In the genomic region with DNA sequence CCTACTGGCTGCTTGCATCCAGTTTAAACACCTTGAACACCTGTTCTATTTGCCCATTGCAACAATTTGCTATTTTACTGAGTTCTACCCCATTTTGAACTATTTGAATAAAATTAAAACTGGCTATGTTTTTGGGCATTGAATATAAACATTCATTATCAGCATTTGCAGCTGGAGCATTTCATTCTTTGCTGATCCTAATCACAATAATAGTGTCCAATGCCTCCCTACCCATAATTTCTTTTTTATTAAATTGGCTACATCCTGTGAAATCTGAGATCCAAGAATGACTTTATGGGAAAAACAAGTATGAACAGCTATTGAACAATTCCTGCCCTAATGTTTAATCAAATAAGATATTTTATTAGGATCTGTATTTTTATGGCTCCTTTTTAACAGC, we compare ENCODE assay signal across 25 cellular contexts.
"Had no signal": no experiment of that assay in that cellular context is flagged by ENCODE, and none has a peak within 500 bp of the region (broad histone marks: within the 10 kb centered on the region; RNA-seq: fewer than 3 reads in every experiment).

No MANE protein-coding gene starts in this region.

- H3K27ac ChIP-seq: colonic mucosa, esophagus muscularis mucosa, foreskin keratinocyte, gastroesophageal sphincter, heart left ventricle, hepatocyte, neutrophil, pancreas, right lobe of liver, suprapubic skin had no signal

- H3K4me1 ChIP-seq: colonic mucosa, esophagus muscularis mucosa, foreskin keratinocyte, gastroesophageal sphincter, heart left ventricle, pancreas, right lobe of liver, suprapubic skin had no signal

- H3K36me3 Mint-ChIP-seq: memory B cell; natural killer cell treated with Interleukin-12 subunit alpha and Interleukin-12 subunit beta and Interleukin-15 and Interleukin-18, amount 100 ng/mL, for 72 hours; stimulated activated naive B cell treated with anti-CD40 and anti-IgM and Interleukin-4, amounts not matched to agents 10 μg/mL and 1 μg/mL and 100 μg/mL, for 72 hours had no signal

- H3K9me3 Mint-ChIP-seq: dendritic cell treated with granulocyte-macrophage colony-stimulating factor and Interleukin-4, amounts not matched to agents 40 ng/mL and 50 ng/mL, for 4 days; endodermal cell; memory B cell; neural crest cell; stimulated activated naive B cell treated with anti-CD40 and anti-IgM and Interleukin-4, amounts not matched to agents 10 μg/mL and 1 μg/mL and 100 μg/mL, for 72 hours; stimulated activated naive CD8-positive, alpha-beta T cell treated with anti-CD3 and anti-CD28 coated beads, Interleukin-15, Interleukin-2, amounts not matched to agents 100 ng/mL and 50 ng/mL, for 24 hours had no signal

- H3K4me3 Mint-ChIP-seq: dendritic cell treated with granulocyte-macrophage colony-stimulating factor and Interleukin-4, amounts not matched to agents 40 ng/mL and 50 ng/mL, for 4 days; endodermal cell; memory B cell; natural killer cell treated with Interleukin-12 subunit alpha and Interleukin-12 subunit beta and Interleukin-15 and Interleukin-18, amount 100 ng/mL, for 72 hours; neural crest cell; stimulated activated naive B cell treated with anti-CD40 and anti-IgM and Interleukin-4, amounts not matched to agents 10 μg/mL and 1 μg/mL and 100 μg/mL, for 72 hours; stimulated activated naive CD8-positive, alpha-beta T cell treated with anti-CD3 and anti-CD28 coated beads, Interleukin-15, Interleukin-2, amounts not matched to agents 100 ng/mL and 50 ng/mL, for 24 hours had no signal

- H3K27me3 ChIP-seq: colonic mucosa, esophagus muscularis mucosa, foreskin keratinocyte, gastroesophageal sphincter, heart left ventricle, hepatocyte, neutrophil, pancreas, right lobe of liver, suprapubic skin had no signal

- H3K4me1 Mint-ChIP-seq: memory B cell; neural crest cell; stimulated activated naive B cell treated with anti-CD40 and anti-IgM and Interleukin-4, amounts not matched to agents 10 μg/mL and 1 μg/mL and 100 μg/mL, for 72 hours had no signal

- DNase-seq: colonic mucosa; effector CD8-positive, alpha-beta T cell; endodermal cell; foreskin keratinocyte; heart left ventricle; kidney; pancreas; retina; right lobe of liver; stimulated activated CD4-positive, alpha-beta T cell treated with anti-CD3 and anti-CD28 coated beads, Interleukin-15, amount 100 ng/mL, for 24 hours; stimulated activated CD4-positive, alpha-beta T cell treated with anti-CD3 and anti-CD28 coated beads, Interleukin-2, amount 100 ng/mL, for 48 hours; stimulated activated naive B cell treated with anti-CD40 and anti-IgM and Interleukin-4, amounts not matched to agents 10 μg/mL and 1 μg/mL and 100 μg/mL, for 72 hours; trophoblast cell had no signal

- H3K79me2 ChIP-seq: hepatocyte had no signal

- H3K4me3 ChIP-seq: colonic mucosa, esophagus muscularis mucosa, gastroesophageal sphincter, heart left ventricle, hepatocyte, lung, pancreas, right lobe of liver, suprapubic skin had no signal

- H2AFZ ChIP-seq: hepatocyte had no signal

- H3K9me3 ChIP-seq: colonic mucosa, esophagus muscularis mucosa, gastroesophageal sphincter, neutrophil, pancreas, right lobe of liver, suprapubic skin had no signal

- ATAC-seq: foreskin keratinocyte; gastroesophageal sphincter; heart left ventricle; left lobe of liver; natural killer cell treated with Interleukin-12 subunit alpha and Interleukin-12 subunit beta and Interleukin-15 and Interleukin-18, amount 100 ng/mL, for 72 hours; pancreas; right lobe of liver; stimulated activated naive B cell treated with anti-CD40 and anti-IgM and Interleukin-4, amounts not matched to agents 10 μg/mL and 1 μg/mL and 100 μg/mL, for 72 hours had no signal

- H3K4me2 ChIP-seq: hepatocyte had no signal

- H3K27me3 Mint-ChIP-seq: dendritic cell treated with granulocyte-macrophage colony-stimulating factor and Interleukin-4, amounts not matched to agents 40 ng/mL and 50 ng/mL, for 4 days; memory B cell; natural killer cell treated with Interleukin-12 subunit alpha and Interleukin-12 subunit beta and Interleukin-15 and Interleukin-18, amount 100 ng/mL, for 72 hours; stimulated activated naive B cell treated with anti-CD40 and anti-IgM and Interleukin-4, amounts not matched to agents 10 μg/mL and 1 μg/mL and 100 μg/mL, for 72 hours; stimulated activated naive CD8-positive, alpha-beta T cell treated with anti-CD3 and anti-CD28 coated beads, Interleukin-15, Interleukin-2, amounts not matched to agents 100 ng/mL and 50 ng/mL, for 24 hours had no signal

- H3K27ac Mint-ChIP-seq: dendritic cell treated with granulocyte-macrophage colony-stimulating factor and Interleukin-4, amounts not matched to agents 40 ng/mL and 50 ng/mL, for 4 days; endodermal cell; memory B cell; natural killer cell treated with Interleukin-12 subunit alpha and Interleukin-12 subunit beta and Interleukin-15 and Interleukin-18, amount 100 ng/mL, for 72 hours; stimulated activated naive B cell treated with anti-CD40 and anti-IgM and Interleukin-4, amounts not matched to agents 10 μg/mL and 1 μg/mL and 100 μg/mL, for 72 hours; stimulated activated naive CD8-positive, alpha-beta T cell treated with anti-CD3 and anti-CD28 coated beads, Interleukin-15, Interleukin-2, amounts not matched to agents 100 ng/mL and 50 ng/mL, for 24 hours had no signal

- H3K36me3 ChIP-seq: colonic mucosa, esophagus muscularis mucosa, gastroesophageal sphincter, heart left ventricle, neutrophil, pancreas, right lobe of liver, suprapubic skin had no signal
